Comparison of ENCODE assay signal across 1 cellular context in genomic region chr17:42928714-42929496, GRCh38.
TF ChIP-seq lines count a peak whose summit lies in the region.

No MANE protein-coding gene starts in this region.

TF ChIP-seq in GM12878, 131 proteins besides CTCF, POLR2A, EP300 and RAD21:
- TF ChIP-seq CREM (IDR thresholded peaks at IDR 0.05; ENCODE audit: low read depth) (no peak), IRF5 (IDR thresholded peaks at IDR 0.05; ENCODE audit: borderline replicate concordance) (no peak), SMAD5 (IDR thresholded peaks at IDR 0.05; ENCODE audit: low read depth) (no peak), ZNF274 (IDR thresholded peaks at IDR 0.05; ENCODE audit: insufficient read depth, insufficient read length) (no peak), SIN3A (IDR thresholded peaks at IDR 0.05; ENCODE audit: low read depth, low read length) (no peak), BHLHE40 (IDR thresholded peaks at IDR 0.05; ENCODE audit: borderline replicate concordance in 1 of 2, low read depth in 2 of 2, low read length in 1 of 2) (no peak), CHD2 (IDR thresholded peaks at IDR 0.05; ENCODE audit: borderline replicate concordance, low read depth, low read length) (no peak), SMC3 (IDR thresholded peaks at IDR 0.05; ENCODE audit: borderline replicate concordance, low read length) (peak; percentile 37; the same call in 1 of the 2 replicates), MAX (IDR thresholded peaks at IDR 0.05; ENCODE audit: low read depth, low read length) (no peak), KDM1A (IDR thresholded peaks at IDR 0.05; ENCODE audit: borderline replicate concordance) (no peak), CREB1 (IDR thresholded peaks at IDR 0.05; ENCODE audit: low read depth) (peak; percentile 2; the same call in 1 of the 2 replicates), CEBPB (IDR thresholded peaks at IDR 0.05; ENCODE audit: borderline replicate concordance in 1 of 2, low read depth in 2 of 2, low read length in 2 of 2) (no peak), ZNF24 (IDR thresholded peaks at IDR 0.05) (no peak), STAT3 (IDR thresholded peaks at IDR 0.05; ENCODE audit: low read depth, low read length) (no peak), ATF7 (IDR thresholded peaks at IDR 0.05; ENCODE audit: low read depth) (no peak), JUNB (IDR thresholded peaks at IDR 0.05) (peak; percentile 59), SUZ12 (IDR thresholded peaks at IDR 0.05; ENCODE audit: unreplicated experiment) (no peak), SKIL (IDR thresholded peaks at IDR 0.05; ENCODE audit: low read depth, poor library complexity, severe bottlenecking) (no peak), FOS (IDR thresholded peaks at IDR 0.05; ENCODE audit: borderline replicate concordance, extremely low read depth, insufficient read length) (no peak), CBFB (IDR thresholded peaks at IDR 0.05; ENCODE audit: low read depth) (no peak), TCF7 (IDR thresholded peaks at IDR 0.05; ENCODE audit: borderline replicate concordance) (no peak), IKZF2 (IDR thresholded peaks at IDR 0.05) (no peak), CEBPZ (IDR thresholded peaks at IDR 0.05; ENCODE audit: low read depth, low read length) (no peak), ZNF592 (IDR thresholded peaks at IDR 0.05) (no peak), BACH1 (IDR thresholded peaks at IDR 0.05; ENCODE audit: borderline replicate concordance) (peak; percentile 76; the same call in 1 of the 2 replicates), HCFC1 (IDR thresholded peaks at IDR 0.05; ENCODE audit: low read length) (no peak), ZBTB4 (CRISPR knock-in tag; IDR thresholded peaks at IDR 0.05) (no peak), MLLT1 (IDR thresholded peaks at IDR 0.05) (no peak), IRF4 (IDR thresholded peaks at IDR 0.05; ENCODE audit: low read depth, low read length) (no peak), NBN (IDR thresholded peaks at IDR 0.05) (no peak), LARP7 (IDR thresholded peaks at IDR 0.05) (no peak), GATAD2B (conservative IDR thresholded peaks at IDR 0.05; ENCODE audit: low read depth) (no peak), EGR1 (IDR thresholded peaks at IDR 0.05; ENCODE audit: borderline replicate concordance in 1 of 2, low read depth in 2 of 2, low read length in 2 of 2) (no peak), BMI1 (IDR thresholded peaks at IDR 0.05; ENCODE audit: borderline replicate concordance) (no peak), USF1 (IDR thresholded peaks at IDR 0.05; ENCODE audit: borderline replicate concordance, extremely low read length, insufficient read depth, low read depth, low read length) (no peak), RUNX3 (IDR thresholded peaks at IDR 0.05; ENCODE audit: low read length) (peak; percentile 5; the same call in 1 of the 2 replicates), ASH2L (IDR thresholded peaks at IDR 0.05; ENCODE audit: borderline replicate concordance, low read depth) (no peak), KLF5 (IDR thresholded peaks at IDR 0.05; ENCODE audit: partially characterized antibody) (no peak), FOXK2 (IDR thresholded peaks at IDR 0.05) (no peak)
TF ChIP-seq in GM12878: peak in this region for 5.
